In the genomic region with DNA sequence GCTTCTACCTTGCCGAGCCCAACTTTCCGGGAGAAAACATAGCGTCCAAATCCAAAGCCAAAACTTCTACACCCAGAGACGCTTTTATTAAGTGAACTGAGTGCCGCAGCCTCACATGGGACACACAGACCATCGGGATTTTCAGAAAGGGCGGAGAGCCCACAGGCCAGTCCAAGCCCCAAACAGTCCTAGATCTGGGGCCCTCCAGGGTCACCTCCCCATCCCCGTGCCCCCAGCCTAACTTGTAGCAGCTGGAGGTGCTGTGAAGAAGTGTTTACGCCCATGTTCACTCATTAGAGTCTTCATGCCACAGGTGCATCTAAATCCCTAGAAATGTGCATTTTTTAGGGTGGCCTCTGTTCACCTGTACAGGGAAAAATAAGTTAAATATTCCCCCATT, we compare ENCODE assay signal across 27 cellular contexts.
"Had no signal": no experiment of that assay in that cellular context is flagged by ENCODE, and none has a peak within 500 bp of the region (broad histone marks: within the 10 kb centered on the region; RNA-seq: fewer than 3 reads in every experiment).

No MANE protein-coding gene starts in this region.

- H3K4me3 ChIP-seq: ascending aorta, body of pancreas, MG63 had no signal

- H3K27me3 Mint-ChIP-seq: activated naive CD8-positive, alpha-beta T cell treated with anti-CD3 and anti-CD28 coated beads, Interleukin-2, amount 50 U/mL, for 24 hours had no signal

- H3K4me3 Mint-ChIP-seq: activated CD8-positive, alpha-beta T cell treated with anti-CD3 and anti-CD28 coated beads, Interleukin-2, amount 10 ng/mL, durations not matched to agents 7 days and 5 days; activated naive CD8-positive, alpha-beta T cell treated with anti-CD3 and anti-CD28 coated beads, Interleukin-2, amount 50 U/mL, for 24 hours had no signal

- H3K27me3 ChIP-seq: ascending aorta, body of pancreas, MG63 had no signal

- H3K9me3 Mint-ChIP-seq: activated naive CD4-positive, alpha-beta T cell treated with anti-CD3 and anti-CD28 coated beads, Interleukin-2, amount 50 U/mL, for 72 hours; activated naive CD8-positive, alpha-beta T cell treated with anti-CD3 and anti-CD28 coated beads, Interleukin-2, amount 50 U/mL, for 24 hours had no signal

- H3K27ac Mint-ChIP-seq: activated CD8-positive, alpha-beta T cell treated with anti-CD3 and anti-CD28 coated beads, Interleukin-2, amount 10 ng/mL, durations not matched to agents 7 days and 5 days; activated naive CD8-positive, alpha-beta T cell treated with anti-CD3 and anti-CD28 coated beads, Interleukin-2, amount 50 U/mL, for 24 hours had no signal

- ATAC-seq: activated CD8-positive, alpha-beta T cell treated with anti-CD3 and anti-CD28 coated beads, Interleukin-2, amount 10 ng/mL, durations not matched to agents 7 days and 5 days; activated naive CD4-positive, alpha-beta T cell treated with anti-CD3 and anti-CD28 coated beads, Interleukin-2, amount 50 U/mL, for 72 hours; activated naive CD8-positive, alpha-beta T cell treated with anti-CD3 and anti-CD28 coated beads, Interleukin-2, amount 50 U/mL, for 24 hours; body of pancreas; PC-3 had no signal

- H3K27ac ChIP-seq: ascending aorta, body of pancreas, VCaP had no signal

- DNase-seq: activated CD4-positive, alpha-beta T cell treated with anti-CD3 and anti-CD28 coated beads for 48 hours; activated CD4-positive, alpha-beta T cell treated with anti-CD3 and anti-CD28 coated beads, Interleukin-2, amount 50 U/mL, for 4 hours; activated CD8-positive, alpha-beta memory T cell treated with anti-CD3 and anti-CD28 coated beads, Interleukin-2, amount 50 U/mL, for 48 hours; activated CD8-positive, alpha-beta T cell treated with anti-CD3 and anti-CD28 coated beads, Interleukin-2, amount 10 ng/mL, durations not matched to agents 7 days and 5 days; activated effector memory CD4-positive, alpha-beta T cell treated with anti-CD3 and anti-CD28 coated beads, Interleukin-2, amount 50 U/mL, for 16 hours; activated naive CD4-positive, alpha-beta T cell treated with Interleukin-2 at 50 U/mL for 16 hours; activated naive CD8-positive, alpha-beta T cell treated with anti-CD3 and anti-CD28 coated beads, Interleukin-2, amount 50 U/mL, for 24 hours; activated T-cell treated with anti-CD3 and anti-CD28 coated beads, Interleukin-2, amount 50 U/mL, for 1 hour; amniotic stem cell; body of pancreas; central memory CD4-positive, alpha-beta T cell; MG63; MV-4-11; NCI-H1092 treated with DMSO at 0.1 percent for 48 hours; NCI-H1417 treated with DMSO at 0.1 percent for 48 hours; NCI-H1694; NCI-H2029; NCI-H2107; NCI-H2171 treated with DMSO at 0.1 percent for 48 hours; NCI-H226; NCI-H510A treated with DMSO at 0.1 percent for 48 hours; PC-3; SIG-M5; T-helper 1 cell had no signal

- H3K36me3 Mint-ChIP-seq: activated naive CD4-positive, alpha-beta T cell treated with anti-CD3 and anti-CD28 coated beads, Interleukin-2, amount 50 U/mL, for 72 hours had no signal

- H3K9me3 ChIP-seq: ascending aorta, body of pancreas, MG63 had no signal

- H3K4me1 ChIP-seq: ascending aorta, body of pancreas had no signal
